Comparison of ENCODE assay signal across 25 cellular contexts in the genomic region with DNA sequence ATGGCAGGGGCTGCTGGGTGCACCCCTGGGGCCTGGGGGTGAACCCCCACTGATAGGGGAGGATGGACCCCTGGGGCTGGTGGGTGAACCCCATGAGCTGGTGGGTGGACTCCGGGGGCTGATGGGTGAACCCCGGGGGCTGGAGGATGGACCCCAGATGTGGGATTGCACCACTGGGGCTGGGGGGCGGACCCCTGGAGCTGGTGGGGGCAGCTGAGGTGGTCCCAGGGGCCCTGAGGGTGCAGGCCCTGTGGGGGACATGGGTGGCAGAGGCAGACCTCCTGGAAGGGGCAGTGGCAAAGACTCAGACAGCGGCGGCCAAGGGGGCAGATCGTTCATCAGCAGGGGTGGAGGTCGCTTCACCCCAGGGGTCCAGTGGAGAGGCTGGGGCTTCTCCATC.
"Had no signal": no experiment of that assay in that cellular context is flagged by ENCODE, and none has a peak within 500 bp of the region (broad histone marks: within the 10 kb centered on the region; RNA-seq: fewer than 3 reads in every experiment).

No MANE protein-coding gene starts in this region.

- ATAC-seq: activated naive CD8-positive, alpha-beta T cell treated with anti-CD3 and anti-CD28 coated beads, Interleukin-2, amount 50 U/mL, for 24 hours; activated T-cell treated with anti-CD3 and anti-CD28 coated beads, Interleukin-2, amount 50 U/mL, for 4 hours; body of pancreas; SK-N-SH treated with all-trans-retinoic acid at 6 μM for 48 hours; WTC11 had no signal

- H3K4me3 Mint-ChIP-seq: activated CD4-positive, alpha-beta T cell treated with anti-CD3 and anti-CD28 coated beads, Interleukin-2, amount 10 ng/mL, durations not matched to agents 24 days and 14 days; activated naive CD8-positive, alpha-beta T cell treated with anti-CD3 and anti-CD28 coated beads, Interleukin-2, amount 50 U/mL, for 24 hours; activated T-cell treated with anti-CD3 and anti-CD28 coated beads, Interleukin-2, amount 50 U/mL, for 4 hours; T-helper 1 cell treated with Interleukin-12 subunit alpha and Interleukin-12 subunit beta and Interleukin-4 antibody, amounts not matched to agents 30 μg/mL and 1 μg/mL, for 36 hours; WTC11 had no signal

- FAIRE-seq: bronchial epithelial cell, RCC 7860 had no signal

- H3K4me3 ChIP-seq: ascending aorta, body of pancreas, SJSA1 had no signal

- H3K36me3 ChIP-seq: ascending aorta, SJSA1 had no signal

- DNase-seq: activated CD4-positive, alpha-beta T cell treated with anti-CD3 and anti-CD28 coated beads for 1 hour; activated CD4-positive, alpha-beta T cell treated with anti-CD3 and anti-CD28 coated beads, Interleukin-2, amount 10 ng/mL, durations not matched to agents 24 days and 14 days; activated CD4-positive, alpha-beta T cell treated with anti-CD3 and anti-CD28 coated beads, Interleukin-2, amount 50 U/mL, for 48 hours; activated effector memory CD4-positive, alpha-beta T cell treated with anti-CD3 and anti-CD28 coated beads, Interleukin-2, amount 50 U/mL, for 16 hours; activated naive CD4-positive, alpha-beta T cell treated with Interleukin-2 at 50 U/mL for 16 hours; activated naive CD8-positive, alpha-beta T cell treated with anti-CD3 and anti-CD28 coated beads, Interleukin-2, amount 50 U/mL, for 24 hours; activated T-cell treated with anti-CD3 and anti-CD28 coated beads, Interleukin-2, amount 50 U/mL, for 4 hours; amniotic stem cell; body of pancreas; central memory CD4-positive, alpha-beta T cell; KG1; NCI-H1048; NCI-H1930; NCI-H510A; NCI-H526 treated with DMSO at 0.1 percent for 48 hours; NK-92 treated with Interleukin-12 subunit alpha and Interleukin-12 subunit beta, amount 100 ng/mL, for 24 hours; SHP77 had no signal

- H3K27me3 ChIP-seq: ascending aorta, body of pancreas had no signal

- H3K4me1 Mint-ChIP-seq: activated naive CD8-positive, alpha-beta T cell treated with anti-CD3 and anti-CD28 coated beads, Interleukin-2, amount 50 U/mL, for 24 hours had no signal

- H3K27ac Mint-ChIP-seq: activated CD4-positive, alpha-beta T cell treated with anti-CD3 and anti-CD28 coated beads, Interleukin-2, amount 10 ng/mL, durations not matched to agents 24 days and 14 days; activated naive CD4-positive, alpha-beta T cell treated with anti-CD3 and anti-CD28 coated beads, Interleukin-2, amount 50 U/mL, for 72 hours; activated naive CD8-positive, alpha-beta T cell treated with anti-CD3 and anti-CD28 coated beads, Interleukin-2, amount 50 U/mL, for 24 hours; T-helper 1 cell treated with Interleukin-12 subunit alpha and Interleukin-12 subunit beta and Interleukin-4 antibody, amounts not matched to agents 30 μg/mL and 1 μg/mL, for 36 hours; WTC11 had no signal

- H3K4me1 ChIP-seq: ascending aorta, body of pancreas, SJSA1 had no signal

- H3K27ac ChIP-seq: ascending aorta, body of pancreas, SJSA1 had no signal

- H3K9me3 ChIP-seq: body of pancreas, SJSA1 had no signal
